In the genomic region with DNA sequence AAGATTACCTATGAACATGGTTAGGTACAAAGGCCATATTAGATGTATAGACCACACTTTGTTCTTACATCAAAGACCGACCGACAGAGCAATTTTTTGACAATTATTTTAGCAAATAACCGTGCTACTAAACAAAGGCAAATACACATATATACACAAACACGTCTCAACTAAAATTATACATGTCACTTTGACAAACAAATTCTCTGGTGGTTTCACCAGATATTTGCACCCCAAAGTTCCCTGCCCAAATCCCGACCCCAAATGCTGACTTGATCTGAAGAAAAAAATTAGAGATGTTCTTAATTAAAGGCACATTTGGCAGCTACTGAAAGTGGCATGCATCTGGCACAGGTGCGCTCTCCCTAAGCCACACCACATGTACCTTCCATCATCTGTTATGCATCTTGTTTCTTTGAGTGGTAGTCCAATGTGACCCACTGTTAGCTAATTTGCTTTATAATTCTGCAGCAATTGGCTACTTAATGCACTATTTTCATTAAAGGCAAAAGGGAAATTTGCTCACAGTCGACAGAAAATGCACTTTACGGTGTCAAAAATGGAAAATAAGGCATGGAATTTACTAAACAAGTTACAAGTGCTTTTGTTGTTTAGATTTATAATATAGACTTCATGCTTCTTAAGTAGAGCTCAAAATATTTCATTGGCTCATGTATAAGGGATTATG, we compare ENCODE assay signal across 18 cellular contexts.
DNase-seq lines count a peak whose midpoint lies in the region; ATAC-seq lines count a peak whose summit lies in the region.
"Had no signal": no experiment of that assay in that cellular context is flagged by ENCODE, and none has a peak within 500 bp of the region (broad histone marks: within the 10 kb centered on the region; RNA-seq: fewer than 3 reads in every experiment).

No MANE protein-coding gene starts in this region.

- no peak overlapping the region for H3K4me3 Mint-ChIP-seq in activated naive CD4-positive, alpha-beta T cell treated with anti-CD3 and anti-CD28 coated beads, Interleukin-2, amount 50 U/mL, for 24 hours
- H3K4me3 Mint-ChIP-seq: B cell; CD14-positive monocyte; CD4-positive, alpha-beta T cell; CD8-positive, alpha-beta memory T cell; H9 had no signal

- DNase-seq in NCI-H2171 treated with DMSO at 0.1 percent for 48 hours (lab: John Stamatoyannopoulos, UW) = peak; percentile 10
- no peak for DNase-seq in NCI-H2171 (lab: John Stamatoyannopoulos, UW)
- no peak for DNase-seq in activated naive CD4-positive, alpha-beta T cell treated with anti-CD3 and anti-CD28 coated beads, Interleukin-2, amount 50 U/mL, for 72 hours (ENCODE audit: low spot score in 2 of 2)
- DNase-seq in SW480 (ENCODE audit: low spot score) = peak; percentile 71
- no peak for DNase-seq in SW 1271 (lab: John Stamatoyannopoulos, UW)
- DNase-seq: CD4-positive, alpha-beta T cell; CD8-positive, alpha-beta memory T cell; DMS 273 treated with DMSO at 0.1 percent for 48 hours; DMS79; EL; GDM1; GM23248; H9 had no signal

- no peaks in the 10 kb centered on the region for H3K27me3 Mint-ChIP-seq in activated naive CD4-positive, alpha-beta T cell treated with anti-CD3 and anti-CD28 coated beads, Interleukin-2, amount 50 U/mL, for 24 hours
- H3K27me3 Mint-ChIP-seq: B cell; CD4-positive, alpha-beta T cell; CD8-positive, alpha-beta memory T cell had no signal

- no peaks in the 10 kb centered on the region for H3K4me1 Mint-ChIP-seq in activated naive CD4-positive, alpha-beta T cell treated with anti-CD3 and anti-CD28 coated beads, Interleukin-2, amount 50 U/mL, for 24 hours
- H3K4me1 Mint-ChIP-seq: B cell; CD8-positive, alpha-beta memory T cell had no signal

- H3K36me3 Mint-ChIP-seq in activated naive CD4-positive, alpha-beta T cell treated with anti-CD3 and anti-CD28 coated beads, Interleukin-2, amount 50 U/mL, for 24 hours = peaks cover 16% of the 10 kb centered on the region
- peaks cover 6% of the 10 kb centered on the region in 2 donors for H3K36me3 Mint-ChIP-seq in activated naive CD4-positive, alpha-beta T cell treated with anti-CD3 and anti-CD28 coated beads, Interleukin-2, amount 50 U/mL, for 72 hours

- ATAC-seq in activated naive CD4-positive, alpha-beta T cell treated with anti-CD3 and anti-CD28 coated beads, Interleukin-2, amount 50 U/mL, for 72 hours = no peak
- ATAC-seq: GM12878, HCT116 had no signal

- no peaks in the 10 kb centered on the region for H3K9me3 Mint-ChIP-seq in activated naive CD4-positive, alpha-beta T cell treated with anti-CD3 and anti-CD28 coated beads, Interleukin-2, amount 50 U/mL, for 24 hours
- H3K9me3 Mint-ChIP-seq in activated naive CD4-positive, alpha-beta T cell treated with anti-CD3 and anti-CD28 coated beads, Interleukin-2, amount 50 U/mL, for 72 hours = no peaks in the 10 kb centered on the region
- H3K9me3 Mint-ChIP-seq: CD14-positive monocyte; CD4-positive, alpha-beta T cell; CD8-positive, alpha-beta memory T cell; H9 had no signal

- H3K27ac Mint-ChIP-seq in activated naive CD4-positive, alpha-beta T cell treated with anti-CD3 and anti-CD28 coated beads, Interleukin-2, amount 50 U/mL, for 24 hours = peak overlapping the region; percentile 26
- H3K27ac Mint-ChIP-seq in activated naive CD4-positive, alpha-beta T cell treated with anti-CD3 and anti-CD28 coated beads, Interleukin-2, amount 50 U/mL, for 72 hours = no peak overlapping the region
- H3K27ac Mint-ChIP-seq: B cell; CD14-positive monocyte; CD4-positive, alpha-beta T cell; H9 had no signal

Comparison
In these comparisons a context has a peak if more than half of its experiments do, and no peak if none do; other contexts are left out.
1. DNase-seq: peak in NCI-H2171 treated with DMSO at 0.1 percent for 48 hours (single experiment) and SW480 (single experiment); none in NCI-H2171 (single experiment), activated naive CD4-positive, alpha-beta T cell treated with anti-CD3 and anti-CD28 coated beads, Interleukin-2, amount 50 U/mL, for 72 hours (0 of 2) and SW 1271 (0 of 2).